In the genomic region with DNA sequence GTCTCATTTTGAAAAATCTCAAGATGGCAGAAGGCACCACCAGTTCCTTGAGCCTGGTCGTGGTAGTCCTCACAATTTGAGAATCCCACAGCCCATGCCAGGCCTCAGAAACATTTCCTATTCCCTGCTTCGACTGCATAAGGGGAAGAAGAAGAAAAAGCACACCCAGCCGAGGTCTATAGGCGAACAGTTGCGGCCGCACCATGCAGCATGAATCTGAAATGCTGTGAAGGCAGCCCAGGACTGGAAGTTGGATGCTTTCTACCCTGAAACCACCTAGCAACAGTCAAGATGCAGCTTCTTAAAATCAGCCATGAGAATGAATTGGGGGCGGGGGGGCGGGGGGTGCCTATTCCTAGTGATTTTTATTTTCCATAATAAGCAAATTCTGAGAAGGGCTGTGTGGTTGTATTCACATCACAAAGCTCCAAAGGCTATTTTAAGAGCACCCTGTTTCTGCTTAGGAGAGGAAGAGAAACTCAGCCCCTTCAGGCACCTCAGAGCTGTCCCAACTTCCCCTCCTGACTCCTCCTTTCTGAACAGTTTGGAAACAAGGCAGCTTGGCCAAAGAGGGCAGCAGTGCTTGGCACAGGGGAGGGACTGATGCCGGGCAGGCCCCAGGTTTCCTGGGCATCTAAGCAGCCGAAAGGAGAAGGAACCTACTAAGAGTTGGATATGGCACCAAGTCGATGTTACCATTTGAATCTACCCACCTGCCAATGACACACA, we compare ENCODE assay signal across 13 cellular contexts.
DNase-seq lines count a peak whose midpoint lies in the region; ATAC-seq and TF ChIP-seq lines count a peak whose summit lies in the region.
"Had no signal": no experiment of that assay in that cellular context is flagged by ENCODE, and none has a peak within 500 bp of the region (broad histone marks: within the 10 kb centered on the region; RNA-seq: fewer than 3 reads in every experiment).

No MANE protein-coding gene starts in this region.

- H3K9ac ChIP-seq in SK-N-SH = no peak overlapping the region

- no peaks in the 10 kb centered on the region for H3K27me3 ChIP-seq in SK-N-SH (ENCODE audit: insufficient read depth)
- H3K27me3 ChIP-seq: esophagus squamous epithelium had no signal

- no peak overlapping the region for H3K4me2 ChIP-seq in SK-N-SH

- no peaks in the 10 kb centered on the region for H3F3A ChIP-seq in SK-N-SH (replicated peaks; ENCODE audit: insufficient read depth)

- no peak overlapping the region for H3K4me3 ChIP-seq in SK-N-SH (ENCODE audit: low read depth in 2 of 2, low read length in 1 of 2)
- H3K4me3 ChIP-seq: esophagus squamous epithelium had no signal

- no peak for TF ChIP-seq EP300 in SK-N-SH (IDR thresholded peaks at IDR 0.05; ENCODE audit: borderline replicate concordance in 1 of 2, low read depth in 1 of 2, low read length in 1 of 2)

- H3K4me3 Mint-ChIP-seq in naive B cell = peak overlapping the region; percentile 18 to 89 (median 76)
- peak overlapping the region in 1 of 2 donors; percentile 2 for H3K4me3 Mint-ChIP-seq in activated T-cell treated with anti-CD3 and anti-CD28 coated beads, Interleukin-2, amount 50 U/mL, for 72 hours
- H3K4me3 Mint-ChIP-seq: type B pancreatic cell had no signal

- H3K79me2 ChIP-seq in SK-N-SH (ENCODE audit: insufficient read depth) = no peaks in the 10 kb centered on the region

- CTCF ChIA-PET in SK-N-SH (lab: Yijun Ruan, JAX) = interaction anchor here (0.7 kb wide), 1 partner anchor 17 kb away, joined by 3 read pairs; no protein-coding TSS in a partner anchor

- H3K36me3 ChIP-seq in SK-N-SH (replicated peaks in 1 of 2; ENCODE audit: control insufficient read depth in 1 of 2, insufficient read depth in 2 of 2, low read length in 1 of 2) = no peaks in the 10 kb centered on the region
- H3K36me3 ChIP-seq: esophagus squamous epithelium had no signal

- TF ChIP-seq RAD21 in SK-N-SH (IDR thresholded peaks at IDR 0.05; ENCODE audit: low read length) = no peak

- no peaks in the 10 kb centered on the region for H4K20me1 ChIP-seq in SK-N-SH (ENCODE audit: insufficient read depth)

- 68% methylated on average over 11 of the region's 11 CpGs for WGBS in SK-N-SH (ENCODE audit: low lambda C conversion rate)

- H3K27me3 Mint-ChIP-seq in naive B cell = no peaks in the 10 kb centered on the region
- H3K27me3 Mint-ChIP-seq in activated T-cell treated with anti-CD3 and anti-CD28 coated beads, Interleukin-2, amount 50 U/mL, for 72 hours (ENCODE audit: low read depth) = no peaks in the 10 kb centered on the region
- H3K27me3 Mint-ChIP-seq: type B pancreatic cell had no signal

- H3K9me3 Mint-ChIP-seq in naive B cell = peaks cover 6 to 35% (median 17%) of the 10 kb centered on the region in 7 donors
- H3K9me3 Mint-ChIP-seq in activated T-cell treated with anti-CD3 and anti-CD28 coated beads, Interleukin-2, amount 50 U/mL, for 72 hours = peaks cover 3 to 4% of the 10 kb centered on the region in 2 donors

- no peaks in the 10 kb centered on the region for H3K9me2 ChIP-seq in SK-N-SH

- DNase-seq in SKM-1 (lab: John Stamatoyannopoulos, UW; ENCODE audit: unreplicated experiment) (peak; percentile 29), naive B cell (peak; percentile 40), HPDE6-E6E7 (ENCODE audit: extremely low spot score) (no peak), retina (no peak), SK-N-SH (no peak)
- DNase-seq in activated T-cell treated with anti-CD3 and anti-CD28 coated beads, Interleukin-2, amount 50 U/mL, for 72 hours = no peak
- DNase-seq: amniotic stem cell, esophagus squamous epithelium, NCI-H2029, T-helper 1 cell had no signal

- no peaks in the 10 kb centered on the region for H3K9me3 ChIP-seq in SK-N-SH
- H3K9me3 ChIP-seq: esophagus squamous epithelium had no signal

- H3K27ac ChIP-seq in SK-N-SH (ENCODE audit: low read depth in 2 of 2, low read length in 1 of 2) = no peak overlapping the region

- H3K4me1 ChIP-seq in SK-N-SH (ENCODE audit: control insufficient read depth in 1 of 2, insufficient read depth in 2 of 2, low read depth in 1 of 2, low read length in 1 of 2) = no peaks in the 10 kb centered on the region
- H3K4me1 ChIP-seq: esophagus squamous epithelium had no signal

- no peak for TF ChIP-seq CTCF in SK-N-SH (IDR thresholded peaks at IDR 0.05)

- peak; percentile 79 for ATAC-seq in GM18511 (IDR thresholded peaks at IDR 0.05; ENCODE audit: unreplicated experiment)
- ATAC-seq in HG02610 (IDR thresholded peaks at IDR 0.05; ENCODE audit: unreplicated experiment) = peak; percentile 46
- ATAC-seq in naive B cell (ENCODE audit: low read depth in 2 of 2) = peak; percentile 92 to 95
- no peak for ATAC-seq in activated T-cell treated with anti-CD3 and anti-CD28 coated beads, Interleukin-2, amount 50 U/mL, for 72 hours (replicated peaks in 1 of 2)

- H3K4me1 Mint-ChIP-seq in naive B cell = peaks cover 51 to 75% (median 55%) of the 10 kb centered on the region in 3 donors
- peaks cover 79% of the 10 kb centered on the region for H3K4me1 Mint-ChIP-seq in activated T-cell treated with anti-CD3 and anti-CD28 coated beads, Interleukin-2, amount 50 U/mL, for 72 hours (ENCODE audit: low read depth)

- peak overlapping the region; percentile 65 to 91 (median 88) for H3K27ac Mint-ChIP-seq in naive B cell
- H3K27ac Mint-ChIP-seq in activated T-cell treated with anti-CD3 and anti-CD28 coated beads, Interleukin-2, amount 50 U/mL, for 72 hours = no peak overlapping the region
- H3K27ac Mint-ChIP-seq: type B pancreatic cell had no signal

- H2AFZ ChIP-seq in SK-N-SH (ENCODE audit: low read depth) = no peak overlapping the region

- POLR2A ChIA-PET in SK-N-SH (lab: Yijun Ruan, JAX) = no interaction called here

- H3K36me3 Mint-ChIP-seq in naive B cell = peaks cover 23% of the 10 kb centered on the region in 2 donors
- H3K36me3 Mint-ChIP-seq in activated T-cell treated with anti-CD3 and anti-CD28 coated beads, Interleukin-2, amount 50 U/mL, for 72 hours (ENCODE audit: insufficient read depth in 2 of 2) = peaks cover 12 to 38% of the 10 kb centered on the region in 2 donors

TF ChIP-seq in SK-N-SH, 30 proteins besides CTCF, POLR2A, EP300 and RAD21:
- TF ChIP-seq MEF2A (IDR thresholded peaks at IDR 0.05; ENCODE audit: borderline replicate concordance, low read depth) (no peak), CHD2 (IDR thresholded peaks at IDR 0.05; ENCODE audit: low read length, partially characterized antibody) (no peak), RCOR1 (IDR thresholded peaks at IDR 0.05; ENCODE audit: low read length) (no peak), ELF1 (IDR thresholded peaks at IDR 0.05) (no peak), TAF1 (IDR thresholded peaks at IDR 0.05; ENCODE audit: borderline replicate concordance, low read depth, low read length) (no peak), MXI1 (IDR thresholded peaks at IDR 0.05; ENCODE audit: low read depth, low read length) (no peak), RFX5 (IDR thresholded peaks at IDR 0.05; ENCODE audit: low read length) (no peak)

Comparison
In these comparisons a context has a peak if more than half of its experiments do, and no peak if none do; other contexts are left out.
1. ATAC-seq: peak in GM18511 (single experiment), HG02610 (single experiment) and naive B cell (2 of 2); none in activated T-cell treated with anti-CD3 and anti-CD28 coated beads, Interleukin-2, amount 50 U/mL, for 72 hours (0 of 2).
2. DNase-seq: peak in SKM-1 (single experiment) and naive B cell (single experiment); none in HPDE6-E6E7 (single experiment), activated T-cell treated with anti-CD3 and anti-CD28 coated beads, Interleukin-2, amount 50 U/mL, for 72 hours (0 of 2), retina (single experiment) and SK-N-SH (single experiment).